Comparison of ENCODE assay signal across 1 cellular context in genomic region chr10:59557642-59558041, GRCh38.
TF ChIP-seq lines count a peak whose summit lies in the region.

No MANE protein-coding gene starts in this region.

TF ChIP-seq in neural cell, 6 proteins besides CTCF, POLR2A, EP300 and RAD21 (continued from another document):
- TF ChIP-seq REST (IDR thresholded peaks at IDR 0.05; ENCODE audit: borderline replicate concordance): no peak
- TF ChIP-seq EZH2 (IDR thresholded peaks at IDR 0.05; ENCODE audit: borderline replicate concordance, insufficient read depth, low read length, poor library complexity, severe bottlenecking): no peak
TF ChIP-seq in neural cell: peak in this region for 0.
